ENCODE assay signal across 8 cellular contexts in genomic region chr12:53345486-53346195, GRCh38. TPM values are rescaled to one million over a fixed set of nuclear protein-coding genes. Genes with fewer than 3 reads are reported as not detected.
DNase-seq lines count a peak whose midpoint lies in the region; TF ChIP-seq lines count a peak whose summit lies in the region.

No MANE protein-coding gene starts in this region.

- H3K4me3 Mint-ChIP-seq in endothelial cell (ENCODE audit: unreplicated experiment) = peak overlapping the region; percentile 72

- H3K9me3 ChIP-seq in DOHH2 (ENCODE audit: control insufficient read depth, insufficient read depth, low read length) = no peaks in the 10 kb centered on the region
- no peaks in the 10 kb centered on the region for H3K9me3 ChIP-seq in NT2/D1 (ENCODE audit: insufficient read depth, low read length)
- H3K9me3 ChIP-seq in neutrophil = no peaks in the 10 kb centered on the region

- peak overlapping the region; percentile 90 for H3K4me2 ChIP-seq in DOHH2 (ENCODE audit: low read length)

- H3F3A ChIP-seq in DOHH2 (ENCODE audit: control insufficient read depth, insufficient read depth) = peaks cover 14% of the 10 kb centered on the region

- H3K27me3 Mint-ChIP-seq in endothelial cell (ENCODE audit: unreplicated experiment) = peaks cover 10% of the 10 kb centered on the region

- no peaks in the 10 kb centered on the region for H3K9me2 ChIP-seq in DOHH2 (replicated peaks; ENCODE audit: control insufficient read depth, low read length)

- H3K4me3 ChIP-seq in DOHH2 (ENCODE audit: low read length) = peak overlapping the region; percentile 76
- peak overlapping the region; percentile 76 for H3K4me3 ChIP-seq in NT2/D1 (ENCODE audit: insufficient read length, low read depth)
- peak overlapping the region; percentile 69 for H3K4me3 ChIP-seq in neutrophil (ENCODE audit: low read depth in 1 of 2, low read length in 1 of 2)

- no peaks in the 10 kb centered on the region for H3K36me3 Mint-ChIP-seq in endothelial cell (ENCODE audit: low read depth, unreplicated experiment)

- H3K79me2 ChIP-seq in DOHH2 (ENCODE audit: control insufficient read depth, low read length) = no peaks in the 10 kb centered on the region

- H4K20me1 ChIP-seq in DOHH2 (ENCODE audit: control insufficient read depth, insufficient read depth, low read depth, low read length) = 0 out of 2 replicates have a peak, but pooled peaks cover 3% of the 10 kb centered on the region

- H3K9ac ChIP-seq in NT2/D1 (ENCODE audit: insufficient read length, low read depth) = peak overlapping the region; percentile 33

- in situ Hi-C loops in KBM-7 (cut with MboI; ENCODE audit: low pct_unique_long_range_greater_than_20kb, low sequenced_read_pairs) = no loop called here

- H3K4me1 ChIP-seq in DOHH2 (ENCODE audit: control insufficient read depth, low read length) (peaks cover 24% of the 10 kb centered on the region), NT2/D1 (ENCODE audit: insufficient read depth, insufficient read length) (peaks cover 13% of the 10 kb centered on the region), neutrophil (ENCODE audit: control insufficient read depth in 1 of 2, insufficient read depth in 1 of 2, low read depth in 1 of 2, low read length in 1 of 2) (peaks cover 9 to 10% of the 10 kb centered on the region in 2 experiments)

- H3K27me3 ChIP-seq in DOHH2 (ENCODE audit: control insufficient read depth, low read length) (no peaks in the 10 kb centered on the region), NT2/D1 (ENCODE audit: insufficient read depth, insufficient read length) (peaks cover 20% of the 10 kb centered on the region), neutrophil (peaks cover 45% of the 10 kb centered on the region)

- H3K27ac ChIP-seq in DOHH2 (ENCODE audit: low read depth, low read length) = no peak overlapping the region
- no peak overlapping the region for H3K27ac ChIP-seq in neutrophil

- peaks cover 37% of the 10 kb centered on the region for H3K4me1 Mint-ChIP-seq in endothelial cell (ENCODE audit: unreplicated experiment)

- H3K27ac Mint-ChIP-seq in endothelial cell (ENCODE audit: unreplicated experiment) = peak overlapping the region; percentile 69

- no peak for DNase-seq in NT2/D1 (ENCODE audit: low read depth, low spot score)
- DNase-seq in endothelial cell (ENCODE audit: low spot score) = peak; percentile 52
- DNase-seq in anterior cingulate cortex (lab: John Stamatoyannopoulos, UW) = no peak
- no peak for DNase-seq in activated effector memory CD4-positive, alpha-beta T cell treated with Interleukin-2 at 50 U/mL for 16 hours
- no peak for DNase-seq in KBM-7
- no peak for DNase-seq in putamen (ENCODE audit: low spot score)

- H3K36me3 ChIP-seq in DOHH2 (ENCODE audit: control insufficient read depth, low read length) (no peaks in the 10 kb centered on the region), NT2/D1 (ENCODE audit: insufficient read depth, insufficient read length, low read length) (no peaks in the 10 kb centered on the region), neutrophil (no peaks in the 10 kb centered on the region)

- H3K9me3 Mint-ChIP-seq in endothelial cell (ENCODE audit: unreplicated experiment) = no peaks in the 10 kb centered on the region

- TF ChIP-seq CTCF in DOHH2 (IDR thresholded peaks at IDR 0.05; ENCODE audit: low read depth, low read length, poor library complexity, severe bottlenecking) (no peak), endothelial cell (IDR thresholded peaks at IDR 0.05; ENCODE audit: unreplicated experiment) (no peak), neutrophil (IDR thresholded peaks at IDR 0.05) (no peak)

RNA-seq across cellular contexts. Expression of gene SP7, which starts 9.5 kb away (rescaled TPM):
- total RNA-seq in endothelial cell (ENCODE audit: unreplicated experiment) = 3.6 TPM

RNA-seq across cellular contexts. Expression of gene AAAS, which starts 24.2 kb away (rescaled TPM):
- total RNA-seq in endothelial cell (ENCODE audit: unreplicated experiment) = 56.2 TPM

RNA-seq across cellular contexts. Expression of gene SP1, which starts 34.3 kb away (rescaled TPM):
- total RNA-seq in endothelial cell (ENCODE audit: unreplicated experiment) = 69.5 TPM

RNA-seq across cellular contexts. Expression of gene MYG1, which starts 46.1 kb away (rescaled TPM):
- total RNA-seq in endothelial cell (ENCODE audit: unreplicated experiment) = 55.3 TPM

RNA-seq across cellular contexts. Expression of gene PFDN5, which starts 50.3 kb away (rescaled TPM):
- 444 TPM for total RNA-seq in endothelial cell (ENCODE audit: unreplicated experiment)
